1 cellular context compared by ENCODE assay signal in genomic region chr16:28531777-28532744, GRCh38.
TF ChIP-seq lines count a peak whose summit lies in the region.

No MANE protein-coding gene starts in this region.

TF ChIP-seq in HepG2, 621 proteins besides CTCF, POLR2A, EP300 and RAD21 (continued from another document and continues in another):
- TF ChIP-seq USF2 (IDR thresholded peaks at IDR 0.05; ENCODE audit: low read depth, low read length): no peak
- TF ChIP-seq USF2 (CRISPR knock-in tag; IDR thresholded peaks at IDR 0.05; ENCODE audit: borderline replicate concordance): no peak
- peak; percentile 24; the same call in 1 of the 2 replicates for TF ChIP-seq ZBTB26 (CRISPR knock-in tag; IDR thresholded peaks at IDR 0.05; ENCODE audit: borderline replicate concordance)
- no peak for TF ChIP-seq ZNF33B (CRISPR knock-in tag; IDR thresholded peaks at IDR 0.05)
- 0 out of 2 replicates have a peak, but pooled peaks have one; percentile 21 for TF ChIP-seq KAT8 (CRISPR knock-in tag; IDR thresholded peaks at IDR 0.05)
- peak; percentile 46; the same call in 1 of the 2 replicates for TF ChIP-seq POGZ (CRISPR knock-in tag; IDR thresholded peaks at IDR 0.05)
- no peak for TF ChIP-seq SRSF1 (optimal IDR thresholded peaks at IDR 0.05; ENCODE audit: low read depth, low read length)
- no peak for TF ChIP-seq KDM3A (CRISPR knock-in tag; IDR thresholded peaks at IDR 0.05; ENCODE audit: low read depth)
- peak; percentile 44 for TF ChIP-seq PHF5A (CRISPR knock-in tag; IDR thresholded peaks at IDR 0.05; ENCODE audit: low read depth, unreplicated experiment)
- no peak for TF ChIP-seq KLF9 (CRISPR knock-in tag; IDR thresholded peaks at IDR 0.05; ENCODE audit: low read depth)
- no peak for TF ChIP-seq JUNB (CRISPR knock-in tag; IDR thresholded peaks at IDR 0.05; ENCODE audit: borderline replicate concordance)
- no peak; the same call in 1 of the 2 replicates for TF ChIP-seq ZNF121 (CRISPR knock-in tag; IDR thresholded peaks at IDR 0.05)
- no peak for TF ChIP-seq TBX3 (IDR thresholded peaks at IDR 0.05; ENCODE audit: borderline replicate concordance)
- TF ChIP-seq MED13 (CRISPR knock-in tag; IDR thresholded peaks at IDR 0.05): no peak
- peak; percentile 26; the same call in 1 of the 2 replicates for TF ChIP-seq KDM5B (CRISPR knock-in tag; IDR thresholded peaks at IDR 0.05; ENCODE audit: borderline replicate concordance)
- TF ChIP-seq ZNF260 (CRISPR knock-in tag; IDR thresholded peaks at IDR 0.05; ENCODE audit: borderline replicate concordance, low read depth): no peak
- peak; percentile 37 for TF ChIP-seq YY1 (IDR thresholded peaks at IDR 0.05; ENCODE audit: insufficient read depth, insufficient replicate concordance, low read depth, low read length)
- TF ChIP-seq TP53 (CRISPR knock-in tag; conservative IDR thresholded peaks at IDR 0.05): no peak
- peak; percentile 64; the same call in 1 of the 2 replicates for TF ChIP-seq ZNF501 (CRISPR knock-in tag; IDR thresholded peaks at IDR 0.05)
- no peak for TF ChIP-seq DMAP1 (CRISPR knock-in tag; IDR thresholded peaks at IDR 0.05)
- TF ChIP-seq ARID4A (CRISPR knock-in tag; IDR thresholded peaks at IDR 0.05; ENCODE audit: borderline replicate concordance): 0 out of 2 replicates have a peak, but pooled peaks have one; percentile 21
- no peak for TF ChIP-seq MEIS2 (CRISPR knock-in tag; IDR thresholded peaks at IDR 0.05)
- TF ChIP-seq HOXA3 (CRISPR knock-in tag; IDR thresholded peaks at IDR 0.05): peak; percentile 35; the same call in 1 of the 2 replicates
- no peak for TF ChIP-seq POGK (CRISPR knock-in tag; conservative IDR thresholded peaks at IDR 0.05)
- peak; percentile 23; the same call in 1 of the 2 replicates for TF ChIP-seq NCOR1 (IDR thresholded peaks at IDR 0.05; ENCODE audit: borderline replicate concordance, low read length)
- TF ChIP-seq NFYB (CRISPR knock-in tag; IDR thresholded peaks at IDR 0.05): peak; percentile 70
- TF ChIP-seq WIZ (CRISPR knock-in tag; IDR thresholded peaks at IDR 0.05): no peak
- TF ChIP-seq SMARCE1 (IDR thresholded peaks at IDR 0.05; ENCODE audit: borderline replicate concordance): no peak
- TF ChIP-seq GABPA (IDR thresholded peaks at IDR 0.05; ENCODE audit: low read depth, low read length): no peak
- no peak for TF ChIP-seq GABPA (CRISPR knock-in tag; IDR thresholded peaks at IDR 0.05; ENCODE audit: low read depth)
- 0 out of 2 replicates have a peak, but pooled peaks have one; percentile 57 for TF ChIP-seq ZNF441 (CRISPR knock-in tag; IDR thresholded peaks at IDR 0.05; ENCODE audit: borderline replicate concordance)
- TF ChIP-seq DNMT3B (CRISPR knock-in tag; conservative IDR thresholded peaks at IDR 0.05): no peak
- no peak for TF ChIP-seq TFDP1 (CRISPR knock-in tag; IDR thresholded peaks at IDR 0.05; ENCODE audit: borderline replicate concordance)
- 0 out of 2 replicates have a peak, but pooled peaks have one; percentile 39 for TF ChIP-seq ZNF331 (CRISPR knock-in tag; IDR thresholded peaks at IDR 0.05)
- no peak for TF ChIP-seq ZNF670 (CRISPR knock-in tag; IDR thresholded peaks at IDR 0.05; ENCODE audit: borderline replicate concordance)
- no peak for TF ChIP-seq ZNF605 (CRISPR knock-in tag; IDR thresholded peaks at IDR 0.05)
- no peak for TF ChIP-seq RFXANK (CRISPR knock-in tag; IDR thresholded peaks at IDR 0.05)
- TF ChIP-seq NR2F6 (IDR thresholded peaks at IDR 0.05): peak; percentile 56
- TF ChIP-seq NR2F6 (CRISPR knock-in tag; IDR thresholded peaks at IDR 0.05): peak; percentile 42; the same call in 1 of the 2 replicates
- TF ChIP-seq SOX5 (CRISPR knock-in tag; IDR thresholded peaks at IDR 0.05; ENCODE audit: borderline replicate concordance): no peak
- TF ChIP-seq NR2F1 (CRISPR knock-in tag; IDR thresholded peaks at IDR 0.05): peak in 1 of 2 experiments; percentile 36; a peak in 1 of 4 replicates
- 0 out of 2 replicates have a peak, but pooled peaks have one; percentile 12 for TF ChIP-seq ZMYM4 (CRISPR knock-in tag; IDR thresholded peaks at IDR 0.05)
- 0 out of 2 replicates have a peak, but pooled peaks have one; percentile 31 for TF ChIP-seq RXRA (CRISPR knock-in tag; IDR thresholded peaks at IDR 0.05)
- peak; percentile 35; the same call in 1 of the 2 replicates for TF ChIP-seq ZKSCAN8 (CRISPR knock-in tag; IDR thresholded peaks at IDR 0.05; ENCODE audit: borderline replicate concordance)
- TF ChIP-seq ZFYVE20 (CRISPR knock-in tag; IDR thresholded peaks at IDR 0.05; ENCODE audit: borderline replicate concordance, low read depth): no peak
- no peak for TF ChIP-seq TRIM22 (IDR thresholded peaks at IDR 0.05)
- TF ChIP-seq MEF2D (CRISPR knock-in tag; IDR thresholded peaks at IDR 0.05): 0 out of 2 replicates have a peak, but pooled peaks have one; percentile 18
- no peak for TF ChIP-seq SAFB2 (CRISPR knock-in tag; IDR thresholded peaks at IDR 0.05; ENCODE audit: borderline replicate concordance, low read depth)
- TF ChIP-seq SP140L (CRISPR knock-in tag; IDR thresholded peaks at IDR 0.05; ENCODE audit: borderline replicate concordance): no peak
- peak; percentile 62; the same call in 1 of the 2 replicates for TF ChIP-seq MIXL1 (CRISPR knock-in tag; IDR thresholded peaks at IDR 0.05)
- peak; percentile 62; the same call in 1 of the 2 replicates for TF ChIP-seq IRF2 (CRISPR knock-in tag; IDR thresholded peaks at IDR 0.05)
- TF ChIP-seq ZBTB25 (CRISPR knock-in tag; IDR thresholded peaks at IDR 0.05): peak; percentile 32; the same call in 1 of the 2 replicates
- TF ChIP-seq ZNF781 (CRISPR knock-in tag; IDR thresholded peaks at IDR 0.05; ENCODE audit: borderline replicate concordance, not compliant biosample characterization): peak; percentile 29
- TF ChIP-seq NKX3-1 (CRISPR knock-in tag; IDR thresholded peaks at IDR 0.05): peak; percentile 24; the same call in 1 of the 2 replicates
- TF ChIP-seq ZNF350 (CRISPR knock-in tag; IDR thresholded peaks at IDR 0.05; ENCODE audit: borderline replicate concordance, low read depth): peak; percentile 45; the same call in 1 of the 2 replicates
- TF ChIP-seq CEBPB (IDR thresholded peaks at IDR 0.05; ENCODE audit: borderline replicate concordance, low read depth, low read length): peak; percentile 42; the same call in 1 of the 2 replicates
- TF ChIP-seq HNF1B (CRISPR knock-in tag; IDR thresholded peaks at IDR 0.05): peak; percentile 62
- no peak for TF ChIP-seq ZBTB1 (CRISPR knock-in tag; IDR thresholded peaks at IDR 0.05; ENCODE audit: borderline replicate concordance)
